Comparison of ENCODE assay signal across 14 cellular contexts in genomic region chr19:14439014-14439413, GRCh38. TPM values are rescaled to one million over a fixed set of nuclear protein-coding genes. Genes with fewer than 3 reads are reported as not detected.
DNase-seq lines count a peak whose midpoint lies in the region; ATAC-seq and TF ChIP-seq lines count a peak whose summit lies in the region.
"Had no signal": no experiment of that assay in that cellular context is flagged by ENCODE, and none has a peak within 500 bp of the region (broad histone marks: within the 10 kb centered on the region; RNA-seq: fewer than 3 reads in every experiment).

No MANE protein-coding gene starts in this region.

- intact Hi-C loops in activated T-helper 2 cell treated with anti-CD3 and anti-CD28 coated beads, Interferon-gamma antibody, Interleukin-2, Interleukin-4, amounts not matched to agents 10 μg/mL and 5 μg/mL and 100 μg/mL, durations not matched to agents 14 hours and 24 hours and 36 hours (cut with micrococcal nuclease): no loop called here

- peak overlapping the region; percentile 89 for H3K27ac Mint-ChIP-seq in activated T-cell treated with anti-CD3 and anti-CD28 coated beads, Interleukin-2, amount 50 U/mL, for 24 hours
- H3K27ac Mint-ChIP-seq in activated T-helper 2 cell treated with anti-CD3 and anti-CD28 coated beads, Interferon-gamma antibody, Interleukin-2, Interleukin-4, amounts not matched to agents 10 μg/mL and 5 μg/mL and 100 μg/mL, durations not matched to agents 14 hours and 24 hours and 36 hours: peak overlapping the region; percentile 27
- no peak overlapping the region for H3K27ac Mint-ChIP-seq in neural crest cell (ENCODE audit: unreplicated experiment)

- peaks cover 53% of the 10 kb centered on the region for H3K4me1 Mint-ChIP-seq in activated T-cell treated with anti-CD3 and anti-CD28 coated beads, Interleukin-2, amount 50 U/mL, for 24 hours (ENCODE audit: low read depth)
- peaks cover 33% of the 10 kb centered on the region for H3K4me1 Mint-ChIP-seq in activated T-helper 2 cell treated with anti-CD3 and anti-CD28 coated beads, Interferon-gamma antibody, Interleukin-2, Interleukin-4, amounts not matched to agents 10 μg/mL and 5 μg/mL and 100 μg/mL, durations not matched to agents 14 hours and 24 hours and 36 hours (ENCODE audit: low read depth)
- peaks cover 20% of the 10 kb centered on the region for H3K4me1 Mint-ChIP-seq in neural crest cell

- peaks cover 64% of the 10 kb centered on the region for H3K36me3 Mint-ChIP-seq in activated T-cell treated with anti-CD3 and anti-CD28 coated beads, Interleukin-2, amount 50 U/mL, for 24 hours (ENCODE audit: low read depth)
- H3K36me3 Mint-ChIP-seq in activated T-helper 2 cell treated with anti-CD3 and anti-CD28 coated beads, Interferon-gamma antibody, Interleukin-2, Interleukin-4, amounts not matched to agents 10 μg/mL and 5 μg/mL and 100 μg/mL, durations not matched to agents 14 hours and 24 hours and 36 hours (ENCODE audit: low read depth): peaks cover 33% of the 10 kb centered on the region
- peaks cover 8% of the 10 kb centered on the region for H3K36me3 Mint-ChIP-seq in neural crest cell (ENCODE audit: low read depth)

- no peaks in the 10 kb centered on the region for H3K27me3 Mint-ChIP-seq in activated T-cell treated with anti-CD3 and anti-CD28 coated beads, Interleukin-2, amount 50 U/mL, for 24 hours
- no peaks in the 10 kb centered on the region for H3K27me3 Mint-ChIP-seq in activated T-helper 2 cell treated with anti-CD3 and anti-CD28 coated beads, Interferon-gamma antibody, Interleukin-2, Interleukin-4, amounts not matched to agents 10 μg/mL and 5 μg/mL and 100 μg/mL, durations not matched to agents 14 hours and 24 hours and 36 hours (ENCODE audit: low read depth)
- no peaks in the 10 kb centered on the region for H3K27me3 Mint-ChIP-seq in neural crest cell (ENCODE audit: low read depth)

- ATAC-seq in esophagus mucosa (no peak), GM18517 (IDR thresholded peaks at IDR 0.05; ENCODE audit: unreplicated experiment) (no peak)
- ATAC-seq: foreskin keratinocyte, mucosa of descending colon had no signal

- peak overlapping the region; percentile 87 for H3K4me3 Mint-ChIP-seq in activated T-cell treated with anti-CD3 and anti-CD28 coated beads, Interleukin-2, amount 50 U/mL, for 24 hours
- peak overlapping the region; percentile 95 for H3K4me3 Mint-ChIP-seq in activated T-helper 2 cell treated with anti-CD3 and anti-CD28 coated beads, Interferon-gamma antibody, Interleukin-2, Interleukin-4, amounts not matched to agents 10 μg/mL and 5 μg/mL and 100 μg/mL, durations not matched to agents 14 hours and 24 hours and 36 hours (ENCODE audit: low read depth)
- peak overlapping the region; percentile 60 for H3K4me3 Mint-ChIP-seq in neural crest cell

- no peaks in the 10 kb centered on the region for H3K9me3 Mint-ChIP-seq in activated T-cell treated with anti-CD3 and anti-CD28 coated beads, Interleukin-2, amount 50 U/mL, for 24 hours
- H3K9me3 Mint-ChIP-seq in activated T-helper 2 cell treated with anti-CD3 and anti-CD28 coated beads, Interferon-gamma antibody, Interleukin-2, Interleukin-4, amounts not matched to agents 10 μg/mL and 5 μg/mL and 100 μg/mL, durations not matched to agents 14 hours and 24 hours and 36 hours: no peaks in the 10 kb centered on the region
- no peaks in the 10 kb centered on the region for H3K9me3 Mint-ChIP-seq in neural crest cell

- no peak for TF ChIP-seq CTCF in neural crest cell (conservative IDR thresholded peaks at IDR 0.05)

- DNase-seq in activated T-cell treated with anti-CD3 and anti-CD28 coated beads, Interleukin-2, amount 50 U/mL, for 24 hours: no peak
- no peak for DNase-seq in activated T-cell treated with anti-CD3 and anti-CD28 coated beads, Interleukin-2, amount 50 U/mL, for 48 hours
- DNase-seq in Kasumi-1 (lab: John Stamatoyannopoulos, UW) (peak; percentile 20 to 27), neural crest cell (ENCODE audit: low read depth, low spot score) (no peak), SIG-M5 (lab: John Stamatoyannopoulos, UW) (no peak)
- DNase-seq in activated T-helper 2 cell treated with anti-CD3 and anti-CD28 coated beads, Interferon-gamma antibody, Interleukin-2, Interleukin-4, amounts not matched to agents 10 μg/mL and 5 μg/mL and 100 μg/mL, durations not matched to agents 14 hours and 24 hours and 36 hours (ENCODE audit: low spot score): no peak
- DNase-seq: activated CD4-positive, alpha-beta T cell treated with anti-CD3 and anti-CD28 coated beads, Interleukin-2, amount 50 U/mL, for 1 hour; anterior cingulate cortex; DMS153; foreskin keratinocyte; mucosa of descending colon; NCI-H2107 had no signal

RNA-seq across cellular contexts. Expression of gene PKN1, which starts 5.9 kb away (rescaled TPM):
- 171 and 172 TPM in 2 replicates for total RNA-seq in activated T-helper 2 cell treated with anti-CD3 and anti-CD28 coated beads, Interferon-gamma antibody, Interleukin-2, Interleukin-4, amounts not matched to agents 10 μg/mL and 5 μg/mL and 100 μg/mL, durations not matched to agents 14 hours and 24 hours and 36 hours
- total RNA-seq in neural crest cell (118 and 126 TPM in 2 replicates), esophagus mucosa (10.5 TPM)

RNA-seq across cellular contexts. Expression of gene DDX39A, which starts 19.9 kb away (rescaled TPM):
- 268 TPM in 2 replicates for total RNA-seq in activated T-helper 2 cell treated with anti-CD3 and anti-CD28 coated beads, Interferon-gamma antibody, Interleukin-2, Interleukin-4, amounts not matched to agents 10 μg/mL and 5 μg/mL and 100 μg/mL, durations not matched to agents 14 hours and 24 hours and 36 hours
- total RNA-seq in neural crest cell (131 and 132 TPM in 2 replicates), esophagus mucosa (59.6 TPM)

RNA-seq across cellular contexts. Expression of gene PTGER1, which starts 36.1 kb away (rescaled TPM):
- total RNA-seq in activated T-helper 2 cell treated with anti-CD3 and anti-CD28 coated beads, Interferon-gamma antibody, Interleukin-2, Interleukin-4, amounts not matched to agents 10 μg/mL and 5 μg/mL and 100 μg/mL, durations not matched to agents 14 hours and 24 hours and 36 hours: 1.1 and 1.6 TPM in 2 replicates
- total RNA-seq in neural crest cell (0.27 and 0.40 TPM in 2 replicates), esophagus mucosa (0.44 TPM)
- total RNA-seq: foreskin keratinocyte had no signal

RNA-seq across cellular contexts. Expression of gene GIPC1, which starts 56.9 kb away (rescaled TPM):
- 39.2 and 40.1 TPM in 2 replicates for total RNA-seq in activated T-helper 2 cell treated with anti-CD3 and anti-CD28 coated beads, Interferon-gamma antibody, Interleukin-2, Interleukin-4, amounts not matched to agents 10 μg/mL and 5 μg/mL and 100 μg/mL, durations not matched to agents 14 hours and 24 hours and 36 hours
- total RNA-seq in neural crest cell (72.5 and 73.0 TPM in 2 replicates), esophagus mucosa (254 TPM)

RNA-seq across cellular contexts. Expression of gene ADGRE5, which starts 57.8 kb away (rescaled TPM):
- total RNA-seq in activated T-helper 2 cell treated with anti-CD3 and anti-CD28 coated beads, Interferon-gamma antibody, Interleukin-2, Interleukin-4, amounts not matched to agents 10 μg/mL and 5 μg/mL and 100 μg/mL, durations not matched to agents 14 hours and 24 hours and 36 hours: 177 and 183 TPM in 2 replicates
- total RNA-seq in neural crest cell (0.91 and 1.4 TPM in 2 replicates), esophagus mucosa (4.8 TPM)

Comparison
In these comparisons a context has a peak if more than half of its experiments do, and no peak if none do; other contexts are left out.
1. DNase-seq: peak in Kasumi-1 (2 of 2); none in activated T-cell treated with anti-CD3 and anti-CD28 coated beads, Interleukin-2, amount 50 U/mL, for 24 hours (single experiment), activated T-cell treated with anti-CD3 and anti-CD28 coated beads, Interleukin-2, amount 50 U/mL, for 48 hours (0 of 2), activated T-helper 2 cell treated with anti-CD3 and anti-CD28 coated beads, Interferon-gamma antibody, Interleukin-2, Interleukin-4, amounts not matched to agents 10 μg/mL and 5 μg/mL and 100 μg/mL, durations not matched to agents 14 hours and 24 hours and 36 hours (single experiment), neural crest cell (single experiment) and SIG-M5 (single experiment).
2. RNA of gene PKN1, which starts 5.9 kb away (total RNA-seq): 171 to 172 TPM in activated T-helper 2 cell treated with anti-CD3 and anti-CD28 coated beads, Interferon-gamma antibody, Interleukin-2, Interleukin-4, amounts not matched to agents 10 μg/mL and 5 μg/mL and 100 μg/mL, durations not matched to agents 14 hours and 24 hours and 36 hours and 118 to 126 TPM in neural crest cell; 10.5 TPM in esophagus mucosa (single experiment); every median in the first group is over 10 times any median in the second.
3. Peak in every context shown above with its lines, with median percentiles within 50 percentile points of each other: H3K4me3 Mint-ChIP-seq.